ENCODE assay signal across 8 cellular contexts in genomic region chr15:96330450-96331140, GRCh38. TPM values are rescaled to one million over a fixed set of nuclear protein-coding genes. Genes with fewer than 3 reads are reported as not detected.
A peak's percentile ranks its signal among the peaks of the same experiment; 100 is the strongest.
DNase-seq lines count a peak whose midpoint lies in the region; ATAC-seq and TF ChIP-seq lines count a peak whose summit lies in the region.

TSS of gene NR2F2 (plus strand) at chr15:96330700. CDS start at chr15:96332106, 1,406 bp downstream.

- H3K27me3 ChIP-seq in fibroblast of lung (ENCODE audit: control insufficient read depth, insufficient read depth, low read length) (no peaks in the 10 kb centered on the region), muscle layer of duodenum (ENCODE audit: low read depth, low read length) (no peaks in the 10 kb centered on the region)

- in situ Hi-C loops in ACHN (cut with HindIII; ENCODE audit: low pct_ligation_motif_present, low pct_unique_long_range_greater_than_20kb, low sequenced_read_pairs): no loop called here

- peaks cover 92% of the 10 kb centered on the region for H3K79me2 ChIP-seq in fibroblast of lung (ENCODE audit: control insufficient read depth, insufficient read depth, low read length)

- no peak within 1 kb of the TSS for H2AFZ ChIP-seq in fibroblast of lung (ENCODE audit: low read length)

- peaks cover 4% of the 10 kb centered on the region for H4K20me1 ChIP-seq in fibroblast of lung (ENCODE audit: control insufficient read depth, extremely low read depth, insufficient read depth, low read length)

- H3K4me3 Mint-ChIP-seq in activated T-cell treated with anti-CD3 and anti-CD28 coated beads, Interleukin-2, amount 50 U/mL, for 4 hours: peak within 1 kb of the TSS; percentile 79

- TF ChIP-seq CTCF in fibroblast of lung (conservative IDR thresholded peaks at IDR 0.05 in 1 of 2, IDR thresholded peaks at IDR 0.05 in 1 of 2; ENCODE audit: low read depth in 1 of 2, low read length in 2 of 2): no peak

- H3K4me3 ChIP-seq in fibroblast of lung (replicated peaks in 1 of 4; ENCODE audit: control extremely low read depth in 1 of 4, insufficient read depth in 1 of 4, low read depth in 3 of 4, low read length in 4 of 4) (peak within 1 kb of the TSS; percentile 83 to 100 (median 100)), muscle layer of duodenum (ENCODE audit: low read depth in 1 of 2, low read length in 2 of 2) (peak within 1 kb of the TSS; percentile 88 to 95)

- H3K36me3 ChIP-seq in fibroblast of lung (ENCODE audit: control insufficient read depth, insufficient read depth, low read length): peaks cover 24% of the 10 kb centered on the region
- no peaks in the 10 kb centered on the region for H3K36me3 ChIP-seq in muscle layer of duodenum (ENCODE audit: control insufficient read depth in 1 of 2, insufficient read depth in 2 of 2, low read length in 2 of 2)

- DNase-seq in ACHN (peak; percentile 96), NCI-H345 treated with DMSO at 0.1 percent for 48 hours (lab: John Stamatoyannopoulos, UW; ENCODE audit: unreplicated experiment) (peak; percentile 80), fibroblast of lung (ENCODE audit: low read depth in 2 of 2) (peak; percentile 99 to 100), substantia nigra (lab: John Stamatoyannopoulos, UW) (peak in 47 of 49 donors; percentile 32 to 93 (median 81))
- DNase-seq in activated T-cell treated with anti-CD3 and anti-CD28 coated beads, Interleukin-2, amount 50 U/mL, for 4 hours: no peak

- H3K4me2 ChIP-seq in fibroblast of lung (ENCODE audit: extremely low read depth, insufficient read depth, low read length): peak within 1 kb of the TSS; percentile 89

- peaks cover 87% of the 10 kb centered on the region for H3K27me3 Mint-ChIP-seq in activated T-cell treated with anti-CD3 and anti-CD28 coated beads, Interleukin-2, amount 50 U/mL, for 4 hours (ENCODE audit: low read depth)

- no peaks in the 10 kb centered on the region for H3K9me3 ChIP-seq in fibroblast of lung (ENCODE audit: control insufficient read depth, insufficient read depth, low read depth, low read length)
- H3K9me3 ChIP-seq in muscle layer of duodenum (ENCODE audit: control insufficient read depth in 1 of 2, low read length in 2 of 2): no peaks in the 10 kb centered on the region

- no peaks in the 10 kb centered on the region for H3K9me3 Mint-ChIP-seq in activated T-cell treated with anti-CD3 and anti-CD28 coated beads, Interleukin-2, amount 50 U/mL, for 4 hours

- H3K27ac ChIP-seq in fibroblast of lung (ENCODE audit: insufficient read depth, low read length): peak within 1 kb of the TSS; percentile 96
- peak within 1 kb of the TSS; percentile 91 for H3K27ac ChIP-seq in muscle layer of duodenum (ENCODE audit: low read length)
- H3K27ac ChIP-seq in substantia nigra (ENCODE audit: low read depth, low read length, poor library complexity, severe bottlenecking): peak within 1 kb of the TSS; percentile 74

- H3K4me1 ChIP-seq in fibroblast of lung (ENCODE audit: control insufficient read depth, extremely low read depth, insufficient read depth, low read length) (peaks cover 3% of the 10 kb centered on the region), muscle layer of duodenum (ENCODE audit: control insufficient read depth in 1 of 2, insufficient read depth in 2 of 2, low read length in 2 of 2) (peaks cover 0 to 6% of the 10 kb centered on the region in 2 donors)

- ATAC-seq in GM18870 (IDR thresholded peaks at IDR 0.05; ENCODE audit: unreplicated experiment): peak; percentile 61
- ATAC-seq in HG03175 (IDR thresholded peaks at IDR 0.05; ENCODE audit: unreplicated experiment): peak; percentile 49
- peak; percentile 76 to 81 for ATAC-seq in activated T-cell treated with anti-CD3 and anti-CD28 coated beads, Interleukin-2, amount 50 U/mL, for 4 hours

- H3K4me1 Mint-ChIP-seq in activated T-cell treated with anti-CD3 and anti-CD28 coated beads, Interleukin-2, amount 50 U/mL, for 4 hours (ENCODE audit: low read depth): peaks cover 22% of the 10 kb centered on the region

- no peaks in the 10 kb centered on the region for H3K36me3 Mint-ChIP-seq in activated T-cell treated with anti-CD3 and anti-CD28 coated beads, Interleukin-2, amount 50 U/mL, for 4 hours (ENCODE audit: insufficient read depth)

- H3K9ac ChIP-seq in fibroblast of lung (ENCODE audit: insufficient read depth, low read length): peak within 1 kb of the TSS; percentile 94

RNA-seq across cellular contexts. Expression of gene NR2F2, which starts in this region (rescaled TPM):
- under 1 TPM; 0.13 to 0.24 (median 0.15) TPM for total RNA-seq in activated T-cell treated with anti-CD3 and anti-CD28 coated beads, Interleukin-2, amount 50 U/mL, for 4 hours
- 9.2 and 15.7 TPM in 2 replicates for total RNA-seq in fibroblast of lung
- 66.5 and 130 TPM in 2 replicates for polyA plus RNA-seq in fibroblast of lung
- 124 and 286 TPM in 2 replicates for polyA plus RNA-seq in fibroblast of lung (2012)
- 78.0 and 158 TPM in 2 replicates for polyA minus RNA-seq in fibroblast of lung (ENCODE audit: low replicate concordance)

Comparison
In these comparisons a context has a peak if more than half of its experiments do, and no peak if none do; other contexts are left out.
1. Peak in ATAC-seq in activated T-cell treated with anti-CD3 and anti-CD28 coated beads, Interleukin-2, amount 50 U/mL, for 4 hours; RNA of the gene not detected or under 1 TPM.